Comparison of ENCODE assay signal across 21 cellular contexts in the genomic region with DNA sequence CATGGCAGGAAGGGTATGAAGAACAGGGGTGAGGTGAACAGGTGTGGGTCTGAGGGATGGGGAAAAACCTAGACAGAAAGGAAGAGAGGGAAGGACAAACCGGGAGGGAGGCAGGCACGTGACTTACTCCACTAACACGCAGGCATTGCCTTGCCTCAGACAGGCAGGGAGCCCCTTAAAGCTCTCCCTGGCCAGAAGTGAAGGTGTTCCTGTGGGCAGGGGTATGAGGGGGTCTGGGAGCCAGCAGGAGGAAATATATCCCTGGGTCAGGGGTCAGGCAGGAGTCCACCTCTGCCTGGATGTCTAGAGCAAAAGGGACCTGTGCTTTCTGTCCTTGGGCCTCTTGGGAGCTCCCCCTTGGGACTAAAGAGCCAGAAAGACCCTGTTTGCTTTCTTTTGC.
A peak's percentile ranks its signal among the peaks of the same experiment; 100 is the strongest.
DNase-seq lines count a peak whose midpoint lies in the region; ATAC-seq and TF ChIP-seq lines count a peak whose summit lies in the region.
"Had no signal": no experiment of that assay in that cellular context is flagged by ENCODE, and none has a peak within 500 bp of the region (broad histone marks: within the 10 kb centered on the region; RNA-seq: fewer than 3 reads in every experiment).

No MANE protein-coding gene starts in this region.

- WGBS in right cardiac atrium: 74% methylated on average over 3 of the region's 3 CpGs
- 84% methylated on average over 3 of the region's 3 CpGs for WGBS in hepatocyte (ENCODE audit: low lambda C conversion rate, missing lambda C conversion rate)
- 73 to 82% methylated on average over 3 of the region's 3 CpGs for WGBS in aorta, 2 donors

- H3K9me3 ChIP-seq in left ventricle myocardium inferior (replicated peaks) (no peaks in the 10 kb centered on the region), right cardiac atrium (ENCODE audit: control insufficient read depth, low read length) (no peaks in the 10 kb centered on the region), hepatocyte (ENCODE audit: low read depth) (no peaks in the 10 kb centered on the region), aorta (ENCODE audit: control insufficient read depth, low read length) (no peaks in the 10 kb centered on the region), HAP-1 (no peaks in the 10 kb centered on the region)
- H3K9me3 ChIP-seq: right lobe of liver had no signal

- TF ChIP-seq CTCF in left ventricle myocardium inferior (IDR thresholded peaks at IDR 0.05; ENCODE audit: borderline replicate concordance) (no peak), hepatocyte (IDR thresholded peaks at IDR 0.05; ENCODE audit: poor library complexity) (no peak)

- in situ Hi-C loops in HAP-1 (cut with MboI; ENCODE audit: low sequenced_read_pairs): no loop called here

- H4K20me1 ChIP-seq in hepatocyte (ENCODE audit: insufficient read depth, poor library complexity, severe bottlenecking): no peaks in the 10 kb centered on the region

- H3K4me2 ChIP-seq in hepatocyte: no peak overlapping the region

- H3K27me3 ChIP-seq in left ventricle myocardium inferior (ENCODE audit: low read depth) (no peaks in the 10 kb centered on the region), right cardiac atrium (ENCODE audit: control insufficient read depth, insufficient read depth) (no peaks in the 10 kb centered on the region), hepatocyte (no peaks in the 10 kb centered on the region), rectal smooth muscle tissue (ENCODE audit: control insufficient read depth, insufficient read depth, low read length) (no peaks in the 10 kb centered on the region), aorta (ENCODE audit: control insufficient read depth in 1 of 2, insufficient read depth in 2 of 2, low read length in 1 of 2) (no peaks in the 10 kb centered on the region), HAP-1 (ENCODE audit: low read depth) (no peaks in the 10 kb centered on the region)
- H3K27me3 ChIP-seq: right lobe of liver had no signal

- DNase-seq in left ventricle myocardium inferior: no peak
- DNase-seq in right cardiac atrium: no peak
- no peak for DNase-seq in hepatocyte (ENCODE audit: low spot score)
- DNase-seq in aorta: peak in 1 of 2 donors; percentile 35
- no peak for DNase-seq in HUDEP-2 (lab: John Stamatoyannopoulos, UW; ENCODE audit: unreplicated experiment in 76 of 76)
- DNase-seq in HAP-1 (ENCODE audit: low spot score in 2 of 2): no peak
- DNase-seq in activated gamma-delta T cell (lab: John Stamatoyannopoulos, UW): no peak
- DNase-seq: activated B cell treated with CpG ODN at 0.5 μM for 24 hours; activated CD8-positive, alpha-beta T cell treated with anti-CD3 and anti-CD28 coated beads for 36 hours; activated naive CD8-positive, alpha-beta T cell treated with anti-CD3 and anti-CD28 coated beads, Interleukin-2, amount 50 U/mL, for 24 hours; activated T-cell treated with anti-CD3 and anti-CD28 coated beads, Interleukin-2, amount 50 U/mL, for 48 hours; C1 segment of cervical spinal cord; Karpas-422; NCI-H1105; NCI-H2107; NCI-H524 treated with DMSO at 0.1 percent for 48 hours; OCI-M1; right lobe of liver; SIG-M5; stimulated activated naive CD4-positive, alpha-beta T cell treated with Interleukin-2 at 50 U/mL for 16 hours had no signal

- peaks cover 63% of the 10 kb centered on the region for H3K4me1 ChIP-seq in left ventricle myocardium inferior
- peaks cover 27% of the 10 kb centered on the region for H3K4me1 ChIP-seq in right cardiac atrium (ENCODE audit: control insufficient read depth, insufficient read depth, low read length)
- H3K4me1 ChIP-seq in hepatocyte (ENCODE audit: insufficient read depth): peaks cover 44% of the 10 kb centered on the region
- peaks cover 18% of the 10 kb centered on the region for H3K4me1 ChIP-seq in rectal smooth muscle tissue (ENCODE audit: control insufficient read depth, insufficient read depth, low read length)
- peaks cover 0 to 4% of the 10 kb centered on the region in 2 donors for H3K4me1 ChIP-seq in aorta (ENCODE audit: control insufficient read depth in 1 of 2, insufficient read depth in 2 of 2, low read length in 2 of 2)
- H3K4me1 ChIP-seq in HAP-1: no peaks in the 10 kb centered on the region
- H3K4me1 ChIP-seq: right lobe of liver had no signal

- H3K36me3 ChIP-seq in left ventricle myocardium inferior (peaks cover 9% of the 10 kb centered on the region), hepatocyte (replicated peaks; ENCODE audit: insufficient read depth, low read depth) (no peaks in the 10 kb centered on the region), rectal smooth muscle tissue (ENCODE audit: control insufficient read depth, insufficient read depth, low read length) (peaks cover 6% of the 10 kb centered on the region), aorta (ENCODE audit: control insufficient read depth in 1 of 2, insufficient read depth in 2 of 2, low read length in 1 of 2) (no peaks in the 10 kb centered on the region), HAP-1 (replicated peaks) (no peaks in the 10 kb centered on the region)

- intact Hi-C loops in left ventricle myocardium inferior (cut with micrococcal nuclease): no loop called here
- intact Hi-C loops in right cardiac atrium (cut with DNase I): no loop called here
- intact Hi-C loops in aorta (cut with DNase I): loop anchor here in 1 of 2 donors (10.0 kb wide), 1 partner anchor 203 kb away; no protein-coding TSS in a partner anchor

- no peak overlapping the region for H3K4me3 ChIP-seq in left ventricle myocardium inferior
- no peak overlapping the region for H3K4me3 ChIP-seq in right cardiac atrium (ENCODE audit: low read length)
- no peak overlapping the region for H3K4me3 ChIP-seq in hepatocyte
- no peak overlapping the region for H3K4me3 ChIP-seq in rectal smooth muscle tissue (ENCODE audit: low read length)
- H3K4me3 ChIP-seq in aorta (ENCODE audit: low read length in 2 of 2): no peak overlapping the region
- H3K4me3 ChIP-seq in HAP-1: no peak overlapping the region
- H3K4me3 ChIP-seq: right lobe of liver had no signal

- H3K9ac ChIP-seq in rectal smooth muscle tissue (ENCODE audit: low read length): no peak overlapping the region

- no peaks in the 10 kb centered on the region for H3K9me2 ChIP-seq in hepatocyte (replicated peaks; ENCODE audit: insufficient read depth)

- H2AFZ ChIP-seq in hepatocyte: no peak overlapping the region

- H3K27ac ChIP-seq in left ventricle myocardium inferior (replicated peaks) (peak overlapping the region; percentile 41), right cardiac atrium (ENCODE audit: low read length) (no peak overlapping the region), hepatocyte (peak overlapping the region; percentile 37), rectal smooth muscle tissue (ENCODE audit: low read depth, low read length) (peak overlapping the region; percentile 53), aorta (ENCODE audit: low read depth in 1 of 2, low read length in 2 of 2) (peak overlapping the region; percentile 2 to 58)
- H3K27ac ChIP-seq: right lobe of liver had no signal

- no peaks in the 10 kb centered on the region for H3K79me2 ChIP-seq in hepatocyte

- no peak for ATAC-seq in right cardiac atrium
- no peak for ATAC-seq in aorta (ENCODE audit: low FRiP score)
- ATAC-seq: activated CD8-positive, alpha-beta T cell treated with anti-CD3 and anti-CD28 coated beads for 36 hours; activated naive CD8-positive, alpha-beta T cell treated with anti-CD3 and anti-CD28 coated beads, Interleukin-2, amount 50 U/mL, for 24 hours; right lobe of liver had no signal
